Comparison of ENCODE assay signal across 1 cellular context in genomic region chr11:47573321-47573720, GRCh38.
A peak's percentile ranks its signal among the peaks of the same experiment; 100 is the strongest.
TF ChIP-seq lines count a peak whose summit lies in the region.

No MANE protein-coding gene starts in this region.

TF ChIP-seq in K562, 482 proteins besides CTCF, POLR2A, EP300 and RAD21:
- TF ChIP-seq, protein P1, sequence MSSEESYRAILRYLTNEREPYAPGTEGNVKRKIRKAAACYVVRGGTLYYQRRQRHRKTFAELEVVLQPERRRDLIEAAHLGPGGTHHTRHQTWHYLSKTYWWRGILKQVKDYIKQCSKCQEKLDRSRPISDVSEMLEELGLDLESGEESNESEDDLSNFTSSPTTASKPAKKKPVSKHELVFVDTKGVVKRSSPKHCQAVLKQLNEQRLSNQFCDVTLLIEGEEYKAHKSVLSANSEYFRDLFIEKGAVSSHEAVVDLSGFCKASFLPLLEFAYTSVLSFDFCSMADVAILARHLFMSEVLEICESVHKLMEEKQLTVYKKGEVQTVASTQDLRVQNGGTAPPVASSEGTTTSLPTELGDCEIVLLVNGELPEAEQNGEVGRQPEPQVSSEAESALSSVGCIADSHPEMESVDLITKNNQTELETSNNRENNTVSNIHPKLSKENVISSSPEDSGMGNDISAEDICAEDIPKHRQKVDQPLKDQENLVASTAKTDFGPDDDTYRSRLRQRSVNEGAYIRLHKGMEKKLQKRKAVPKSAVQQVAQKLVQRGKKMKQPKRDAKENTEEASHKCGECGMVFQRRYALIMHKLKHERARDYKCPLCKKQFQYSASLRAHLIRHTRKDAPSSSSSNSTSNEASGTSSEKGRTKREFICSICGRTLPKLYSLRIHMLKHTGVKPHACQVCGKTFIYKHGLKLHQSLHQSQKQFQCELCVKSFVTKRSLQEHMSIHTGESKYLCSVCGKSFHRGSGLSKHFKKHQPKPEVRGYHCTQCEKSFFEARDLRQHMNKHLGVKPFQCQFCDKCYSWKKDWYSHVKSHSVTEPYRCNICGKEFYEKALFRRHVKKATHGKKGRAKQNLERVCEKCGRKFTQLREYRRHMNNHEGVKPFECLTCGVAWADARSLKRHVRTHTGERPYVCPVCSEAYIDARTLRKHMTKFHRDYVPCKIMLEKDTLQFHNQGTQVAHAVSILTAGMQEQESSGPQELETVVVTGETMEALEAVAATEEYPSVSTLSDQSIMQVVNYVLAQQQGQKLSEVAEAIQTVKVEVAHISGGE (CRISPR knock-in tag; IDR thresholded peaks at IDR 0.05) = peak in 1 of 3 experiments; percentile 36; a peak in 1 of 6 replicates
- TF ChIP-seq RBFOX2 (IDR thresholded peaks at IDR 0.05; ENCODE audit: low read depth, low read length) (peak; percentile 55; the same call in 1 of the 2 replicates), RREB1 (CRISPR knock-in tag; IDR thresholded peaks at IDR 0.05) (no peak), CEBPG (CRISPR knock-in tag; IDR thresholded peaks at IDR 0.05) (no peak), CEBPG (tag; conservative IDR thresholded peaks at IDR 0.05 in 1 of 2, IDR thresholded peaks at IDR 0.05 in 1 of 2) (no peak), POLR2G (IDR thresholded peaks at IDR 0.05; ENCODE audit: low read depth, low read length) (peak; percentile 50; the same call in 1 of the 2 replicates)
